In the genomic region with DNA sequence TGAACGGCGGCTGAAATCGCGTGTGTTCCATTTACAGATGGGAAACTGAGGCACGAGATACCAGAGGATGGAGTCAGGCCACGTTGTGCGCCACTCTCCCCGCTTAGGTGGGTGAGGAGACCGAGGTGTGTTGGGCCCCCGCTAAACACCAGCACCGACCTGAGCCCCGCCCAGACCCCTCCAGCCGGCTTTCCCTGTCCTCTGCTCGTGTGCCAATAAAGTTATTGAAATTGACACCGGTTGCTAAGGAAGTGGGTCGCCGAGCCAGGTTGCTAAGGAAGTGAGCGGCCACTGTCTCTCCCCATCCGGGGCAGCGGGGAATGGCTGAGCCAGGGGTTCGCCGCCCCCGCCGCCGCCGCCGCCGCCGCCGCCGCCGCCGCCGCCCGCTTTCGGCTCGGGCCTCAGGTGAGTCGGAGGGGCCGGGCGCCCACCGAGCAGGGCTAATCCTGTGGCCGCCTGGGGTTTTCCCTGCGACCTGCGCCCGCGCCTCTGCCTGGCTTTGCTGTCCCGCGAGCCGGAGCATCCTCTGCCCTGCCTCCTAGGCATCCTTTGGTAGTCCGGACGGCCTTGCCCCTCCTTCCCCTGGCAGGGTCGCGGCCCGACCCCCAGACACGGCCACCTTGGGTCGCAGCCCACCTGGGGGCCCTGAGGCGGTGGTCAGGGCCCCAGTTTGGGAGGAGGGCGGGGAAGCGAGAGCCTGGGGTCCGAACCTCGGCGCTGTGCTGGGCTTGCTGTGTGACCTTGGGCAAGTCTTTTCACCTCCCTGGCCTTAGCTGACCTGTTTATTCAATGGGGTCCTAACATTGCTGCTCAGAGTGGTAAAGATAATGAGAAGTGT, we compare ENCODE assay signal across 1 cellular context.
TF ChIP-seq lines count a peak whose summit lies in the region.

A gene (plus strand): TSS at position 291 of the 838 bp plus-strand sequence. CDS start 32,127 bp downstream, outside the sequence.

TF ChIP-seq in GM12878, 131 proteins besides CTCF, POLR2A, EP300 and RAD21 (continued from another document and continues in another):
- TF ChIP-seq, protein P1, sequence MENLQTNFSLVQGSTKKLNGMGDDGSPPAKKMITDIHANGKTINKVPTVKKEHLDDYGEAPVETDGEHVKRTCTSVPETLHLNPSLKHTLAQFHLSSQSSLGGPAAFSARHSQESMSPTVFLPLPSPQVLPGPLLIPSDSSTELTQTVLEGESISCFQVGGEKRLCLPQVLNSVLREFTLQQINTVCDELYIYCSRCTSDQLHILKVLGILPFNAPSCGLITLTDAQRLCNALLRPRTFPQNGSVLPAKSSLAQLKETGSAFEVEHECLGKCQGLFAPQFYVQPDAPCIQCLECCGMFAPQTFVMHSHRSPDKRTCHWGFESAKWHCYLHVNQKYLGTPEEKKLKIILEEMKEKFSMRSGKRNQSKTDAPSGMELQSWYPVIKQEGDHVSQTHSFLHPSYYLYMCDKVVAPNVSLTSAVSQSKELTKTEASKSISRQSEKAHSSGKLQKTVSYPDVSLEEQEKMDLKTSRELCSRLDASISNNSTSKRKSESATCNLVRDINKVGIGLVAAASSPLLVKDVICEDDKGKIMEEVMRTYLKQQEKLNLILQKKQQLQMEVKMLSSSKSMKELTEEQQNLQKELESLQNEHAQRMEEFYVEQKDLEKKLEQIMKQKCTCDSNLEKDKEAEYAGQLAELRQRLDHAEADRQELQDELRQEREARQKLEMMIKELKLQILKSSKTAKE (IDR thresholded peaks at IDR 0.05; ENCODE audit: low read depth, poor library complexity, severe bottlenecking), result no peak
- TF ChIP-seq CHD1 (IDR thresholded peaks at IDR 0.05; ENCODE audit: low read depth, low read length) (no peak), BACH1 (IDR thresholded peaks at IDR 0.05; ENCODE audit: borderline replicate concordance) (no peak), FOXK2 (IDR thresholded peaks at IDR 0.05) (no peak), KAT2A (conservative IDR thresholded peaks at IDR 0.05; ENCODE audit: control insufficient read depth, low read depth, low read length) (no peak), YBX1 (IDR thresholded peaks at IDR 0.05) (no peak), GATAD2B (conservative IDR thresholded peaks at IDR 0.05; ENCODE audit: low read depth) (peak; percentile 94), SRF (IDR thresholded peaks at IDR 0.05; ENCODE audit: low read depth in 2 of 2, low read length in 2 of 2) (0 out of 4 replicates have a peak, but pooled peaks of 1 of the 2 experiments have one; percentile 57), SUPT20H (IDR thresholded peaks at IDR 0.05; ENCODE audit: borderline replicate concordance, control insufficient read depth, low read depth, low read length) (no peak), HDAC6 (IDR thresholded peaks at IDR 0.05; ENCODE audit: unreplicated experiment) (no peak), SMAD5 (IDR thresholded peaks at IDR 0.05; ENCODE audit: low read depth) (no peak), MEF2A (IDR thresholded peaks at IDR 0.05; ENCODE audit: insufficient read depth, low read depth, low read length) (no peak), PAX8 (IDR thresholded peaks at IDR 0.05) (no peak), ZSCAN29 (IDR thresholded peaks at IDR 0.05) (0 out of 2 replicates have a peak, but pooled peaks have one; percentile 28), ZNF24 (IDR thresholded peaks at IDR 0.05) (no peak), EZH2 (IDR thresholded peaks at IDR 0.05; ENCODE audit: borderline replicate concordance, control insufficient read depth, low read depth, low read length) (no peak), ZNF207 (IDR thresholded peaks at IDR 0.05; ENCODE audit: borderline replicate concordance) (no peak), SP1 (IDR thresholded peaks at IDR 0.05; ENCODE audit: low read depth, low read length) (peak; percentile 33), CHD2 (IDR thresholded peaks at IDR 0.05; ENCODE audit: borderline replicate concordance, low read depth, low read length) (no peak), MXI1 (IDR thresholded peaks at IDR 0.05; ENCODE audit: low read depth, low read length) (peak; percentile 72; the same call in 1 of the 2 replicates), TCF3 (IDR thresholded peaks at IDR 0.05; ENCODE audit: borderline replicate concordance, insufficient read depth, low read depth, low read length) (no peak), RCOR1 (conservative IDR thresholded peaks at IDR 0.05; ENCODE audit: low read depth, low read length) (no peak), ETV6 (conservative IDR thresholded peaks at IDR 0.05 in 1 of 2, IDR thresholded peaks at IDR 0.05 in 1 of 2; ENCODE audit: borderline replicate concordance in 1 of 2, low read depth in 1 of 2) (peak in 1 of 2 experiments; percentile 86; a peak in 2 of 4 replicates), POU2F2 (IDR thresholded peaks at IDR 0.05; ENCODE audit: borderline replicate concordance, low read depth, low read length) (peak; percentile 89; the same call in 2 of the 3 replicates), RFX5 (IDR thresholded peaks at IDR 0.05; ENCODE audit: low read depth, low read length) (no peak), HDAC2 (IDR thresholded peaks at IDR 0.05) (no peak), IKZF1 (conservative IDR thresholded peaks at IDR 0.05) (peak; percentile 92), GABPA (IDR thresholded peaks at IDR 0.05; ENCODE audit: low read depth) (peak; percentile 87), ASH2L (IDR thresholded peaks at IDR 0.05; ENCODE audit: borderline replicate concordance, low read depth) (no peak; the same call in 1 of the 2 replicates), CBFB (IDR thresholded peaks at IDR 0.05; ENCODE audit: low read depth) (no peak), SUZ12 (IDR thresholded peaks at IDR 0.05; ENCODE audit: unreplicated experiment) (no peak), NFIC (IDR thresholded peaks at IDR 0.05; ENCODE audit: low read depth, low read length) (no peak), MYC (IDR thresholded peaks at IDR 0.05; ENCODE audit: insufficient read depth, insufficient read length, insufficient replicate concordance, low read length, severe bottlenecking) (no peak), ZNF217 (IDR thresholded peaks at IDR 0.05) (peak; percentile 77), DPF2 (IDR thresholded peaks at IDR 0.05) (peak; percentile 56; the same call in 1 of the 2 replicates), NR2F1 (conservative IDR thresholded peaks at IDR 0.05) (0 out of 2 replicates have a peak, but pooled peaks have one; percentile 61), CBX3 (IDR thresholded peaks at IDR 0.05; ENCODE audit: borderline replicate concordance, low read depth) (no peak)
- TF ChIP-seq, protein P2, sequence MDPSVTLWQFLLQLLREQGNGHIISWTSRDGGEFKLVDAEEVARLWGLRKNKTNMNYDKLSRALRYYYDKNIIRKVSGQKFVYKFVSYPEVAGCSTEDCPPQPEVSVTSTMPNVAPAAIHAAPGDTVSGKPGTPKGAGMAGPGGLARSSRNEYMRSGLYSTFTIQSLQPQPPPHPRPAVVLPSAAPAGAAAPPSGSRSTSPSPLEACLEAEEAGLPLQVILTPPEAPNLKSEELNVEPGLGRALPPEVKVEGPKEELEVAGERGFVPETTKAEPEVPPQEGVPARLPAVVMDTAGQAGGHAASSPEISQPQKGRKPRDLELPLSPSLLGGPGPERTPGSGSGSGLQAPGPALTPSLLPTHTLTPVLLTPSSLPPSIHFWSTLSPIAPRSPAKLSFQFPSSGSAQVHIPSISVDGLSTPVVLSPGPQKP (IDR thresholded peaks at IDR 0.05; ENCODE audit: low read depth, low read length), result 0 out of 2 replicates have a peak, but pooled peaks have one; percentile 31
- TF ChIP-seq, protein P3, sequence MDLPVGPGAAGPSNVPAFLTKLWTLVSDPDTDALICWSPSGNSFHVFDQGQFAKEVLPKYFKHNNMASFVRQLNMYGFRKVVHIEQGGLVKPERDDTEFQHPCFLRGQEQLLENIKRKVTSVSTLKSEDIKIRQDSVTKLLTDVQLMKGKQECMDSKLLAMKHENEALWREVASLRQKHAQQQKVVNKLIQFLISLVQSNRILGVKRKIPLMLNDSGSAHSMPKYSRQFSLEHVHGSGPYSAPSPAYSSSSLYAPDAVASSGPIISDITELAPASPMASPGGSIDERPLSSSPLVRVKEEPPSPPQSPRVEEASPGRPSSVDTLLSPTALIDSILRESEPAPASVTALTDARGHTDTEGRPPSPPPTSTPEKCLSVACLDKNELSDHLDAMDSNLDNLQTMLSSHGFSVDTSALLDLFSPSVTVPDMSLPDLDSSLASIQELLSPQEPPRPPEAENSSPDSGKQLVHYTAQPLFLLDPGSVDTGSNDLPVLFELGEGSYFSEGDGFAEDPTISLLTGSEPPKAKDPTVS (IDR thresholded peaks at IDR 0.05; ENCODE audit: low read depth, low read length), result peak; percentile 35; the same call in 1 of the 2 replicates
- TF ChIP-seq, protein P4, sequence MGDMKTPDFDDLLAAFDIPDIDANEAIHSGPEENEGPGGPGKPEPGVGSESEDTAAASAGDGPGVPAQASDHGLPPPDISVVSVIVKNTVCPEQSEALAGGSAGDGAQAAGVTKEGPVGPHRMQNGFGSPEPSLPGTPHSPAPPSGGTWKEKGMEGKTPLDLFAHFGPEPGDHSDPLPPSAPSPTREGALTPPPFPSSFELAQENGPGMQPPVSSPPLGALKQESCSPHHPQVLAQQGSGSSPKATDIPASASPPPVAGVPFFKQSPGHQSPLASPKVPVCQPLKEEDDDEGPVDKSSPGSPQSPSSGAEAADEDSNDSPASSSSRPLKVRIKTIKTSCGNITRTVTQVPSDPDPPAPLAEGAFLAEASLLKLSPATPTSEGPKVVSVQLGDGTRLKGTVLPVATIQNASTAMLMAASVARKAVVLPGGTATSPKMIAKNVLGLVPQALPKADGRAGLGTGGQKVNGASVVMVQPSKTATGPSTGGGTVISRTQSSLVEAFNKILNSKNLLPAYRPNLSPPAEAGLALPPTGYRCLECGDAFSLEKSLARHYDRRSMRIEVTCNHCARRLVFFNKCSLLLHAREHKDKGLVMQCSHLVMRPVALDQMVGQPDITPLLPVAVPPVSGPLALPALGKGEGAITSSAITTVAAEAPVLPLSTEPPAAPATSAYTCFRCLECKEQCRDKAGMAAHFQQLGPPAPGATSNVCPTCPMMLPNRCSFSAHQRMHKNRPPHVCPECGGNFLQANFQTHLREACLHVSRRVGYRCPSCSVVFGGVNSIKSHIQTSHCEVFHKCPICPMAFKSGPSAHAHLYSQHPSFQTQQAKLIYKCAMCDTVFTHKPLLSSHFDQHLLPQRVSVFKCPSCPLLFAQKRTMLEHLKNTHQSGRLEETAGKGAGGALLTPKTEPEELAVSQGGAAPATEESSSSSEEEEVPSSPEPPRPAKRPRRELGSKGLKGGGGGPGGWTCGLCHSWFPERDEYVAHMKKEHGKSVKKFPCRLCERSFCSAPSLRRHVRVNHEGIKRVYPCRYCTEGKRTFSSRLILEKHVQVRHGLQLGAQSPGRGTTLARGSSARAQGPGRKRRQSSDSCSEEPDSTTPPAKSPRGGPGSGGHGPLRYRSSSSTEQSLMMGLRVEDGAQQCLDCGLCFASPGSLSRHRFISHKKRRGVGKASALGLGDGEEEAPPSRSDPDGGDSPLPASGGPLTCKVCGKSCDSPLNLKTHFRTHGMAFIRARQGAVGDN (IDR thresholded peaks at IDR 0.05), result peak; percentile 81
- TF ChIP-seq, protein P5, sequence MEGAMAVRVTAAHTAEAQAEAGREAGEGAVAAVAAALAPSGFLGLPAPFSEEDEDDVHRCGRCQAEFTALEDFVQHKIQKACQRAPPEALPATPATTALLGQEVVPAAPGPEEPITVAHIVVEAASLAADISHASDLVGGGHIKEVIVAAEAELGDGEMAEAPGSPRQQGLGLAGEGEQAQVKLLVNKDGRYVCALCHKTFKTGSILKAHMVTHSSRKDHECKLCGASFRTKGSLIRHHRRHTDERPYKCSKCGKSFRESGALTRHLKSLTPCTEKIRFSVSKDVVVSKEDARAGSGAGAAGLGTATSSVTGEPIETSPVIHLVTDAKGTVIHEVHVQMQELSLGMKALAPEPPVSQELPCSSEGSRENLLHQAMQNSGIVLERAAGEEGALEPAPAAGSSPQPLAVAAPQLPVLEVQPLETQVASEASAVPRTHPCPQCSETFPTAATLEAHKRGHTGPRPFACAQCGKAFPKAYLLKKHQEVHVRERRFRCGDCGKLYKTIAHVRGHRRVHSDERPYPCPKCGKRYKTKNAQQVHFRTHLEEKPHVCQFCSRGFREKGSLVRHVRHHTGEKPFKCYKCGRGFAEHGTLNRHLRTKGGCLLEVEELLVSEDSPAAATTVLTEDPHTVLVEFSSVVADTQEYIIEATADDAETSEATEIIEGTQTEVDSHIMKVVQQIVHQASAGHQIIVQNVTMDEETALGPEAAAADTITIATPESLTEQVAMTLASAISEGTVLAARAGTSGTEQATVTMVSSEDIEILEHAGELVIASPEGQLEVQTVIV (IDR thresholded peaks at IDR 0.05; ENCODE audit: borderline replicate concordance, partially characterized antibody), result peak; percentile 79
- TF ChIP-seq, protein P6, sequence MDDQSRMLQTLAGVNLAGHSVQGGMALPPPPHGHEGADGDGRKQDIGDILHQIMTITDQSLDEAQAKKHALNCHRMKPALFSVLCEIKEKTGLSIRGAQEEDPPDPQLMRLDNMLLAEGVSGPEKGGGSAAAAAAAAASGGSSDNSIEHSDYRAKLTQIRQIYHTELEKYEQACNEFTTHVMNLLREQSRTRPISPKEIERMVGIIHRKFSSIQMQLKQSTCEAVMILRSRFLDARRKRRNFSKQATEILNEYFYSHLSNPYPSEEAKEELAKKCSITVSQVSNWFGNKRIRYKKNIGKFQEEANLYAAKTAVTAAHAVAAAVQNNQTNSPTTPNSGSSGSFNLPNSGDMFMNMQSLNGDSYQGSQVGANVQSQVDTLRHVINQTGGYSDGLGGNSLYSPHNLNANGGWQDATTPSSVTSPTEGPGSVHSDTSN (IDR thresholded peaks at IDR 0.05; ENCODE audit: insufficient replicate concordance, low read depth, low read length), result no peak
- TF ChIP-seq, protein P7, sequence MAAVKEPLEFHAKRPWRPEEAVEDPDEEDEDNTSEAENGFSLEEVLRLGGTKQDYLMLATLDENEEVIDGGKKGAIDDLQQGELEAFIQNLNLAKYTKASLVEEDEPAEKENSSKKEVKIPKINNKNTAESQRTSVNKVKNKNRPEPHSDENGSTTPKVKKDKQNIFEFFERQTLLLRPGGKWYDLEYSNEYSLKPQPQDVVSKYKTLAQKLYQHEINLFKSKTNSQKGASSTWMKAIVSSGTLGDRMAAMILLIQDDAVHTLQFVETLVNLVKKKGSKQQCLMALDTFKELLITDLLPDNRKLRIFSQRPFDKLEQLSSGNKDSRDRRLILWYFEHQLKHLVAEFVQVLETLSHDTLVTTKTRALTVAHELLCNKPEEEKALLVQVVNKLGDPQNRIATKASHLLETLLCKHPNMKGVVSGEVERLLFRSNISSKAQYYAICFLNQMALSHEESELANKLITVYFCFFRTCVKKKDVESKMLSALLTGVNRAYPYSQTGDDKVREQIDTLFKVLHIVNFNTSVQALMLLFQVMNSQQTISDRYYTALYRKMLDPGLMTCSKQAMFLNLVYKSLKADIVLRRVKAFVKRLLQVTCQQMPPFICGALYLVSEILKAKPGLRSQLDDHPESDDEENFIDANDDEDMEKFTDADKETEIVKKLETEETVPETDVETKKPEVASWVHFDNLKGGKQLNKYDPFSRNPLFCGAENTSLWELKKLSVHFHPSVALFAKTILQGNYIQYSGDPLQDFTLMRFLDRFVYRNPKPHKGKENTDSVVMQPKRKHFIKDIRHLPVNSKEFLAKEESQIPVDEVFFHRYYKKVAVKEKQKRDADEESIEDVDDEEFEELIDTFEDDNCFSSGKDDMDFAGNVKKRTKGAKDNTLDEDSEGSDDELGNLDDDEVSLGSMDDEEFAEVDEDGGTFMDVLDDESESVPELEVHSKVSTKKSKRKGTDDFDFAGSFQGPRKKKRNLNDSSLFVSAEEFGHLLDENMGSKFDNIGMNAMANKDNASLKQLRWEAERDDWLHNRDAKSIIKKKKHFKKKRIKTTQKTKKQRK (IDR thresholded peaks at IDR 0.05; ENCODE audit: low read depth, low read length), result no peak
